Comparison of ENCODE assay signal across 11 cellular contexts in genomic region chr1:16633540-16634282, GRCh38. TPM values are rescaled to one million over a fixed set of nuclear protein-coding genes. Genes with fewer than 3 reads are reported as not detected.
DNase-seq lines count a peak whose midpoint lies in the region; ATAC-seq, FAIRE-seq and TF ChIP-seq lines count a peak whose summit lies in the region.
"Not testable (repeated sequence)": the region's sequence is repeated elsewhere in the genome, so short reads cannot be mapped to it uniquely, and the experiment has no call there.
"Had no signal": no experiment of that assay in that cellular context is flagged by ENCODE, and none has a peak within 500 bp of the region (broad histone marks: within the 10 kb centered on the region; RNA-seq: fewer than 3 reads in every experiment).

No MANE protein-coding gene starts in this region.

- not testable (repeated sequence) for H3K9me3 Mint-ChIP-seq in IgD-negative memory B cell; chondrocyte (ENCODE audit: low read depth)

- CTCF ChIA-PET in HepG2 (lab: Yijun Ruan, JAX; ENCODE audit: low intra/inter-chr PET ratio, low total read pairs): not testable (repeated sequence)

- not testable (repeated sequence) for H3K4me3 ChIP-seq in HepG2 (replicated peaks in 1 of 3; ENCODE audit: insufficient read depth in 1 of 3, low read depth in 2 of 3, low read length in 3 of 3); osteoblast (ENCODE audit: insufficient read depth, low read length)

- H2AFZ ChIP-seq in HepG2 (ENCODE audit: low read length); osteoblast (ENCODE audit: low read length): not testable (repeated sequence)

- not testable (repeated sequence) for H3K27me3 ChIP-seq in HepG2 (ENCODE audit: control insufficient read depth in 1 of 2, insufficient read depth in 2 of 2, low read length in 2 of 2); osteoblast (ENCODE audit: insufficient read depth, low read length)

- not testable (repeated sequence) for TF ChIP-seq POLR2A in HepG2 (IDR thresholded peaks at IDR 0.05; ENCODE audit: insufficient read depth in 1 of 2, low read depth in 2 of 2, low read length in 2 of 2)

- H3K36me3 Mint-ChIP-seq in IgD-negative memory B cell: peaks cover 16% of the 10 kb centered on the region
- peaks cover 35% of the 10 kb centered on the region for H3K36me3 Mint-ChIP-seq in chondrocyte (ENCODE audit: low read depth)

- not testable (repeated sequence) for H3K4me1 Mint-ChIP-seq in IgD-negative memory B cell; chondrocyte (ENCODE audit: low read depth)

- H3K9me3 ChIP-seq in HepG2 (ENCODE audit: low read length); osteoblast (ENCODE audit: low read depth, low read length): not testable (repeated sequence)

- not testable (repeated sequence) for BruUV-seq in HepG2 (replicated peaks; lab: Mats Ljungman, UMichigan)

- peaks cover 46 to 88% of the 10 kb centered on the region in 2 experiments for H3K36me3 ChIP-seq in HepG2 (replicated peaks in 1 of 2; ENCODE audit: control insufficient read depth in 1 of 2, insufficient read depth in 2 of 2, low read length in 2 of 2)
- H3K36me3 ChIP-seq in osteoblast (ENCODE audit: insufficient read depth, low read length): peaks cover 37% of the 10 kb centered on the region

- not testable (repeated sequence) for H3K9ac ChIP-seq in HepG2 (ENCODE audit: insufficient read depth, low read depth, low read length)

- not testable (repeated sequence) for H3K27ac ChIP-seq in HepG2 (ENCODE audit: extremely low read length, insufficient read depth, low read length); osteoblast (ENCODE audit: low read depth, low read length)
- peak overlapping the region; percentile 35 for H3K27ac ChIP-seq in substantia nigra (ENCODE audit: low read depth, low read length, poor library complexity, severe bottlenecking)

- peak; percentile 15 for DNase-seq in activated T-cell treated with anti-CD3 and anti-CD28 coated beads, Interleukin-2, amount 50 U/mL, for 1 hour
- peak; percentile 83 for DNase-seq in chondrocyte (ENCODE audit: low spot score)
- peak; percentile 41 to 61 for DNase-seq in frontal cortex (ENCODE audit: low spot score in 2 of 2)
- not testable (repeated sequence) for DNase-seq in HepG2 (ENCODE audit: low spot score); substantia nigra (lab: John Stamatoyannopoulos, UW)
- peak; percentile 77 for DNase-seq in osteoblast (ENCODE audit: insufficient read length, low spot score, missing footprints)

- in situ Hi-C loops in HepG2 (cut with HindIII; ENCODE audit: extremely low pct_ligation_motif_present, low pct_unique_long_range_greater_than_20kb): not testable (repeated sequence)

- ATAC-seq in HepG2: not testable (repeated sequence)

- TF ChIP-seq CTCF in chondrocyte (IDR thresholded peaks at IDR 0.05); HepG2 (CRISPR knock-in tag; IDR thresholded peaks at IDR 0.05); osteoblast (IDR thresholded peaks at IDR 0.05; ENCODE audit: extremely low read depth, low read depth, low read length): not testable (repeated sequence)

- intact Hi-C loops in HepG2 (cut with micrococcal nuclease; ENCODE audit: unreplicated experiment): not testable (repeated sequence)

- H3K79me2 ChIP-seq in HepG2 (ENCODE audit: insufficient read depth, low read length): peaks cover 36% of the 10 kb centered on the region
- H3K79me2 ChIP-seq in osteoblast (ENCODE audit: insufficient read depth, low read length): peaks cover 17% of the 10 kb centered on the region

- not testable (repeated sequence) for TF ChIP-seq RAD21 in HepG2 (CRISPR knock-in tag; IDR thresholded peaks at IDR 0.05)

- H3K27me3 Mint-ChIP-seq in IgD-negative memory B cell; chondrocyte (ENCODE audit: low read depth): not testable (repeated sequence)

- FAIRE-seq in frontal cortex (lab: Jason Lieb, UNC); HepG2 (lab: Jason Lieb, UNC): not testable (repeated sequence)

- TF ChIP-seq EP300 in HepG2 (IDR thresholded peaks at IDR 0.05; ENCODE audit: low read depth in 2 of 2, low read length in 2 of 2); HepG2 (CRISPR knock-in tag; IDR thresholded peaks at IDR 0.05; ENCODE audit: borderline replicate concordance): not testable (repeated sequence)

- peaks cover 12% of the 10 kb centered on the region; the same call in 1 of the 2 replicates for H4K20me1 ChIP-seq in HepG2 (ENCODE audit: insufficient read depth, low read length)
- not testable (repeated sequence) for H4K20me1 ChIP-seq in osteoblast (ENCODE audit: insufficient read depth, low read length)

- not testable (repeated sequence) for H3K4me3 Mint-ChIP-seq in IgD-negative memory B cell; chondrocyte (ENCODE audit: unreplicated experiment)

- H3K4me2 ChIP-seq in HepG2 (ENCODE audit: low read depth, low read length); osteoblast (ENCODE audit: insufficient read depth, low read length): not testable (repeated sequence)

- POLR2A ChIA-PET in HepG2 (lab: Yijun Ruan, JAX): interaction anchor here (1.4 kb wide), 1 partner anchor 13 kb away, joined by 4 read pairs; no protein-coding TSS in a partner anchor

- 97% methylated on average over 6 of the region's 6 CpGs for WGBS in HepG2 (ENCODE audit: low lambda C conversion rate)

- peak overlapping the region; percentile 5 to 65 (median 49) for H3K27ac Mint-ChIP-seq in IgD-negative memory B cell
- not testable (repeated sequence) for H3K27ac Mint-ChIP-seq in chondrocyte (ENCODE audit: unreplicated experiment)

- not testable (repeated sequence) for H3K4me1 ChIP-seq in HepG2 (ENCODE audit: insufficient read depth, low read length); osteoblast (ENCODE audit: insufficient read depth, low read length)

TF ChIP-seq in HepG2, 621 proteins besides CTCF, POLR2A, EP300 and RAD21 (continues in another document):
- peak; percentile 37 for TF ChIP-seq RBM22 (optimal IDR thresholded peaks at IDR 0.05; ENCODE audit: low read length)
- TF ChIP-seq RBFOX2 (IDR thresholded peaks at IDR 0.05; ENCODE audit: low read depth, low read length): 0 out of 2 replicates have a peak, but pooled peaks have one; percentile 19

RNA-seq across cellular contexts. Expression of gene NBPF1, which starts 20.3 kb away (rescaled TPM):
- polyA plus RNA-seq in IgD-negative memory B cell (15.5 TPM), HepG2 (2011; rRNA removed) (30.3 and 38.8 TPM in 2 replicates)
- total RNA-seq in chondrocyte (52.1 to 67.7 TPM (median 58.9 TPM) in 3 replicates), frontal cortex (67.3 TPM), HepG2 (2016; rRNA removed; fragmentation: Illumina TruSeq; extraction: Trizol) (35.6 and 36.2 TPM in 2 replicates), osteoblast (54.6 and 71.6 TPM in 2 replicates)
- 2.8 and 3.7 TPM in 2 replicates for total RNA-seq in HepG2 (2016; cell fraction: cytosol; rRNA removed; fragmentation: Illumina TruSeq; extraction: Trizol; ENCODE audit: low read depth)
- 33.6 and 35.9 TPM in 2 replicates for total RNA-seq in HepG2 (2016; cell fraction: insoluble cytoplasmic fraction; rRNA removed; fragmentation: Illumina TruSeq; extraction: Trizol)
- total RNA-seq in HepG2 (2016; cell fraction: membrane; rRNA removed; fragmentation: Illumina TruSeq; extraction: Trizol): 12.7 and 15.7 TPM in 2 replicates
- total RNA-seq in HepG2 (2016; cell fraction: nucleus; rRNA removed; fragmentation: Illumina TruSeq; extraction: Trizol): 43.1 and 51.6 TPM in 2 replicates
- polyA plus RNA-seq in HepG2 (2011; cell fraction: cytosol; rRNA removed): 13.9 and 24.8 TPM in 2 replicates
- polyA plus RNA-seq in HepG2 (2011; cell fraction: nucleus; rRNA removed): 44.1 and 66.8 TPM in 2 replicates
- 24.2 and 34.4 TPM in 2 replicates for polyA plus RNA-seq in HepG2 (2012)
- polyA plus RNA-seq in HepG2 (2016; cell fraction: cytosol; fragmentation: Illumina TruSeq; extraction: Trizol; ENCODE audit: low read depth): 3.5 and 3.8 TPM in 2 replicates
- 24.0 and 26.6 TPM in 2 replicates for polyA plus RNA-seq in HepG2 (2016; cell fraction: insoluble cytoplasmic fraction; fragmentation: Illumina TruSeq; extraction: Trizol; ENCODE audit: low read depth)
- 12.4 and 14.6 TPM in 2 replicates for polyA plus RNA-seq in HepG2 (2016; cell fraction: membrane; fragmentation: Illumina TruSeq; extraction: Trizol; ENCODE audit: low read depth)
- 54.4 and 54.5 TPM in 2 replicates for polyA plus RNA-seq in HepG2 (2016; cell fraction: nucleus; fragmentation: Illumina TruSeq; extraction: Trizol; ENCODE audit: insufficient read depth, low read depth)
- 29.8 and 35.9 TPM in 2 replicates for polyA minus RNA-seq in HepG2 (2011; rRNA and poly(A)+ RNA removed; ENCODE audit: low replicate concordance)
- polyA minus RNA-seq in HepG2 (2011; cell fraction: cytosol; rRNA and poly(A)+ RNA removed): 20.5 and 26.0 TPM in 2 replicates
- 98.8 and 162 TPM in 2 replicates for polyA minus RNA-seq in HepG2 (2011; cell fraction: nucleus; rRNA and poly(A)+ RNA removed)

RNA-seq across cellular contexts. Expression of gene RNU1-3, which starts 33.0 kb away (rescaled TPM):
- polyA plus RNA-seq in IgD-negative memory B cell (not detected), HepG2 (2011; rRNA removed) (under 0.01 TPM in 2 replicates)
- total RNA-seq in chondrocyte (1,438 to 1,620 TPM (median 1,579 TPM) in 3 replicates), frontal cortex (under 0.01 TPM), HepG2 (2016; rRNA removed; fragmentation: Illumina TruSeq; extraction: Trizol) (859 and 11,018 TPM in 2 replicates), osteoblast (under 0.01 TPM in 1 of 2 replicates, not detected in the other)
- total RNA-seq in HepG2 (2016; cell fraction: cytosol; rRNA removed; fragmentation: Illumina TruSeq; extraction: Trizol; ENCODE audit: low read depth): 16,281 and 17,236 TPM in 2 replicates
- 1,309 and 10,613 TPM in 2 replicates for total RNA-seq in HepG2 (2016; cell fraction: insoluble cytoplasmic fraction; rRNA removed; fragmentation: Illumina TruSeq; extraction: Trizol)
- 2,848 and 3,475 TPM in 2 replicates for total RNA-seq in HepG2 (2016; cell fraction: membrane; rRNA removed; fragmentation: Illumina TruSeq; extraction: Trizol)
- total RNA-seq in HepG2 (2016; cell fraction: nucleus; rRNA removed; fragmentation: Illumina TruSeq; extraction: Trizol): 52,466 and 64,417 TPM in 2 replicates
- under 0.01 TPM in 2 replicates for polyA plus RNA-seq in HepG2 (2011; cell fraction: cytosol; rRNA removed)
- polyA plus RNA-seq in HepG2 (2011; cell fraction: nucleus; rRNA removed): under 0.01 TPM in 2 replicates
- polyA plus RNA-seq in HepG2 (2012): 59.2 and 78.2 TPM in 2 replicates
- 27.3 and 44.4 TPM in 2 replicates for polyA plus RNA-seq in HepG2 (2016; cell fraction: cytosol; fragmentation: Illumina TruSeq; extraction: Trizol; ENCODE audit: low read depth)
- polyA plus RNA-seq in HepG2 (2016; cell fraction: insoluble cytoplasmic fraction; fragmentation: Illumina TruSeq; extraction: Trizol; ENCODE audit: low read depth): not detected in 2 replicates
- not detected in 2 replicates for polyA plus RNA-seq in HepG2 (2016; cell fraction: membrane; fragmentation: Illumina TruSeq; extraction: Trizol; ENCODE audit: low read depth)
- 32.8 TPM in 1 of 2 replicates, not detected in the other for polyA plus RNA-seq in HepG2 (2016; cell fraction: nucleus; fragmentation: Illumina TruSeq; extraction: Trizol; ENCODE audit: insufficient read depth, low read depth)
- polyA minus RNA-seq in HepG2 (2011; rRNA and poly(A)+ RNA removed; ENCODE audit: low replicate concordance): 12,820 and 15,604 TPM in 2 replicates
- polyA minus RNA-seq in HepG2 (2011; cell fraction: cytosol; rRNA and poly(A)+ RNA removed): 90,102 and 105,040 TPM in 2 replicates
- polyA minus RNA-seq in HepG2 (2011; cell fraction: nucleus; rRNA and poly(A)+ RNA removed): 42,574 and 58,030 TPM in 2 replicates
- total RNA-seq: G401 had no signal
- polyA plus RNA-seq: AG04450, cardiac muscle cell, fibroblast of lung had no signal

Comparison
In these comparisons a context has a peak if more than half of its experiments do, and no peak if none do; other contexts are left out.
1. RNA of gene RNU1-3, which starts 33.0 kb away (total RNA-seq): 859 to 64,417 TPM in HepG2 and 1,438 to 1,620 TPM in chondrocyte; under 0.01 TPM in frontal cortex (single experiment) and under 0.01 TPM in osteoblast; every median in the first group is over 100 times any median in the second.